12 cellular contexts compared by ENCODE assay signal in the genomic region with DNA sequence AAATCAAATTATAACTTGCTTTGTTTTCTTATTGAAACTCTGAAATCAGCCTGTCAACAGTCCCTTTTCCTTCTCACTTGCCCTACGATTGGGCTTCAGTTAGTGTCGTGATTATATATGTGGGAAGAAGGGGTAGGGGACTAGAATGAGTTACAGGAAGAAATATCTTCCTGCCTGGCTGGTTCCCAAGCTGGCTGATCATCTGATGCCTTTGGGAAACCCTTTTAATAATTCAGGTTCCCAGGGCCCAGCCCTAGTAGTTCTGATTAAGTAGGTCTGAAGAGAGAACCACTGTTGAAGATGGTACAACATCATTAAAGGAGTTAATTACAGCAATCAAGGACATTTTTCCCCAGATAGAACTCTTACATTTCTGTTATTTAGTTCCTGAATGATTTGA.
A peak's percentile ranks its signal among the peaks of the same experiment; 100 is the strongest.
DNase-seq lines count a peak whose midpoint lies in the region; ATAC-seq and TF ChIP-seq lines count a peak whose summit lies in the region.
"Had no signal": no experiment of that assay in that cellular context is flagged by ENCODE, and none has a peak within 500 bp of the region (broad histone marks: within the 10 kb centered on the region; RNA-seq: fewer than 3 reads in every experiment).

No MANE protein-coding gene starts in this region.

- WGBS in body of pancreas, 2 donors = 55 to 62% methylated on average over 2 of the region's 2 CpGs
- 57 to 66% (median 61%) methylated on average over 2 of the region's 2 CpGs for WGBS in ovary, 3 donors

- intact Hi-C loops in body of pancreas (cut with DNase I) = no loop called here
- intact Hi-C loops in ovary (cut with DNase I) = no loop called here

- H3K27me3 Mint-ChIP-seq in activated naive CD8-positive, alpha-beta T cell = no peaks in the 10 kb centered on the region
- no peaks in the 10 kb centered on the region for H3K27me3 Mint-ChIP-seq in activated naive CD8-positive, alpha-beta T cell treated with anti-CD3 and anti-CD28 coated beads, Interleukin-2, amount 50 U/mL, for 24 hours
- H3K27me3 Mint-ChIP-seq: dendritic cell treated with granulocyte-macrophage colony-stimulating factor and Interleukin-4, amounts not matched to agents 40 ng/mL and 50 ng/mL, for 4 days had no signal

- H3K4me3 Mint-ChIP-seq in activated naive CD8-positive, alpha-beta T cell = no peak overlapping the region
- no peak overlapping the region for H3K4me3 Mint-ChIP-seq in activated naive CD8-positive, alpha-beta T cell treated with anti-CD3 and anti-CD28 coated beads, Interleukin-2, amount 50 U/mL, for 24 hours
- H3K4me3 Mint-ChIP-seq: dendritic cell treated with granulocyte-macrophage colony-stimulating factor and Interleukin-4, amounts not matched to agents 40 ng/mL and 50 ng/mL, for 4 days had no signal

- peak overlapping the region in 1 of 5 donors; percentile 15 for H3K9ac ChIP-seq in subcutaneous abdominal adipose tissue (ENCODE audit: low read length in 5 of 5)

- TF ChIP-seq POLR2A in body of pancreas (IDR thresholded peaks at IDR 0.05) = no peak
- TF ChIP-seq POLR2A in ovary (IDR thresholded peaks at IDR 0.05) = no peak

- no peaks in the 10 kb centered on the region for H3K36me3 ChIP-seq in body of pancreas (replicated peaks in 1 of 2; ENCODE audit: insufficient read depth in 1 of 2, low read depth in 2 of 2)
- peaks cover 23 to 57% (median 43%) of the 10 kb centered on the region in 5 donors for H3K36me3 ChIP-seq in subcutaneous abdominal adipose tissue (ENCODE audit: control insufficient read depth in 5 of 5, insufficient read depth in 5 of 5, low read length in 5 of 5)
- H3K36me3 ChIP-seq in ovary = no peaks in the 10 kb centered on the region

- TF ChIP-seq CTCF in body of pancreas (IDR thresholded peaks at IDR 0.05) (no peak), ovary (IDR thresholded peaks at IDR 0.05) (no peak)

- H3K27ac ChIP-seq in body of pancreas (peak overlapping the region in 3 of 4 donors; percentile 42 to 63 (median 62)), subcutaneous abdominal adipose tissue (ENCODE audit: low read depth, low read length) (peak overlapping the region; percentile 77), ovary (no peak overlapping the region)
- H3K27ac ChIP-seq: Peyer's patch had no signal

- H3K4me1 Mint-ChIP-seq in activated naive CD8-positive, alpha-beta T cell (ENCODE audit: low read depth) = peaks cover 53% of the 10 kb centered on the region
- peaks cover 30% of the 10 kb centered on the region for H3K4me1 Mint-ChIP-seq in activated naive CD8-positive, alpha-beta T cell treated with anti-CD3 and anti-CD28 coated beads, Interleukin-2, amount 50 U/mL, for 24 hours

- H3K27me3 ChIP-seq in body of pancreas = no peaks in the 10 kb centered on the region
- H3K27me3 ChIP-seq in subcutaneous abdominal adipose tissue (ENCODE audit: control insufficient read depth in 5 of 5, insufficient read depth in 4 of 5, low read length in 5 of 5) = no peaks in the 10 kb centered on the region
- H3K27me3 ChIP-seq in ovary = no peaks in the 10 kb centered on the region
- H3K27me3 ChIP-seq: Peyer's patch had no signal

- peak overlapping the region; percentile 69 for H3K27ac Mint-ChIP-seq in activated naive CD8-positive, alpha-beta T cell
- no peak overlapping the region for H3K27ac Mint-ChIP-seq in activated naive CD8-positive, alpha-beta T cell treated with anti-CD3 and anti-CD28 coated beads, Interleukin-2, amount 50 U/mL, for 24 hours
- H3K27ac Mint-ChIP-seq: dendritic cell treated with granulocyte-macrophage colony-stimulating factor and Interleukin-4, amounts not matched to agents 40 ng/mL and 50 ng/mL, for 4 days had no signal

- no peak for DNase-seq in activated naive CD8-positive, alpha-beta T cell treated with anti-CD3 and anti-CD28 coated beads, Interleukin-2, amount 50 U/mL, for 24 hours
- DNase-seq in body of pancreas (peak in 2 of 4 donors; percentile 43 to 57), kidney tubule cell (ENCODE audit: low spot score) (peak; percentile 62), ovary (no peak), NOMO-1 treated with dmso at 0.1 percent for 144 hours (lab: John Stamatoyannopoulos, UW; ENCODE audit: unreplicated experiment) (no peak)
- DNase-seq: NCI-H2081 treated with DMSO at 0.1 percent for 48 hours; Peyer's patch; stimulated activated naive CD4-positive, alpha-beta T cell had no signal

- H3K9me3 ChIP-seq in body of pancreas = no peaks in the 10 kb centered on the region
- H3K9me3 ChIP-seq in subcutaneous abdominal adipose tissue (ENCODE audit: control insufficient read depth in 5 of 5, low read length in 5 of 5) = no peaks in the 10 kb centered on the region
- no peaks in the 10 kb centered on the region for H3K9me3 ChIP-seq in ovary
- H3K9me3 ChIP-seq: Peyer's patch had no signal

- no peak for ATAC-seq in activated naive CD8-positive, alpha-beta T cell treated with anti-CD3 and anti-CD28 coated beads, Interleukin-2, amount 50 U/mL, for 24 hours
- peak; percentile 51 for ATAC-seq in body of pancreas
- ATAC-seq in GM18909 (IDR thresholded peaks at IDR 0.05; ENCODE audit: poor library complexity, unreplicated experiment) = no peak

- peaks cover 4% of the 10 kb centered on the region for H3K36me3 Mint-ChIP-seq in activated naive CD8-positive, alpha-beta T cell
- peaks cover 18% of the 10 kb centered on the region for H3K36me3 Mint-ChIP-seq in activated naive CD8-positive, alpha-beta T cell treated with anti-CD3 and anti-CD28 coated beads, Interleukin-2, amount 50 U/mL, for 24 hours (ENCODE audit: low read depth)

- no peaks in the 10 kb centered on the region for H3K9me3 Mint-ChIP-seq in activated naive CD8-positive, alpha-beta T cell (ENCODE audit: low read depth)
- H3K9me3 Mint-ChIP-seq in activated naive CD8-positive, alpha-beta T cell treated with anti-CD3 and anti-CD28 coated beads, Interleukin-2, amount 50 U/mL, for 24 hours = no peaks in the 10 kb centered on the region
- H3K9me3 Mint-ChIP-seq: dendritic cell treated with granulocyte-macrophage colony-stimulating factor and Interleukin-4, amounts not matched to agents 40 ng/mL and 50 ng/mL, for 4 days had no signal

- no peak overlapping the region for H3K4me3 ChIP-seq in body of pancreas
- no peak overlapping the region for H3K4me3 ChIP-seq in subcutaneous abdominal adipose tissue (ENCODE audit: low read depth in 1 of 5, low read length in 5 of 5)
- no peak overlapping the region for H3K4me3 ChIP-seq in ovary
- H3K4me3 ChIP-seq: Peyer's patch had no signal

- peaks cover 53% of the 10 kb centered on the region for H3K4me1 ChIP-seq in body of pancreas
- H3K4me1 ChIP-seq in subcutaneous abdominal adipose tissue (ENCODE audit: control insufficient read depth in 5 of 5, insufficient read depth in 5 of 5, low read length in 5 of 5) = peaks cover 2 to 66% (median 26%) of the 10 kb centered on the region in 5 donors
- peaks cover 15% of the 10 kb centered on the region for H3K4me1 ChIP-seq in ovary (ENCODE audit: insufficient read depth)

- no peak for TF ChIP-seq EP300 in ovary (IDR thresholded peaks at IDR 0.05)

Comparison
In these comparisons a context has a peak if more than half of its experiments do, and no peak if none do; other contexts are left out.
1. H3K27ac ChIP-seq: peak in body of pancreas (3 of 4) and subcutaneous abdominal adipose tissue (single experiment); none in ovary (0 of 2).